In the genomic region with DNA sequence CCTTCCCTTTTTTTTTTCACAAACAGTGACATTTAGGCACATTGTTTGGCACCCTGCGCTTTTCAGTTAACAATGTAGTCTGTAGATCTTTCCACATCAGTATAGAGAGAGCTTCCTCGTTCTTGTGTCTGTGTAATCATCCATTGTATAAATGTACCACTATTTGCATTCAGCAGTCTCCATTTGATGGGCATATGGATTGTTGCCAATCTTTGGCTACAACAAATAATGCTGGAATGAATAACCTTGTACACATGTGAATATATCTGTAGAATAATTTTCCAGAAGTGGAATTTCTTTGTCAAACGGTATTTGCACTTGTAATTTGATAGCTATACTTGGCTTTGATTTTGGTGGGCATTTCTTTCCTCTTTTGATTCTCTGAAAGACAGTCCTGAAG, we compare ENCODE assay signal across 19 cellular contexts.
"Had no signal": no experiment of that assay in that cellular context is flagged by ENCODE, and none has a peak within 500 bp of the region (broad histone marks: within the 10 kb centered on the region; RNA-seq: fewer than 3 reads in every experiment).

No MANE protein-coding gene starts in this region.

- H3K27ac ChIP-seq: brain microvascular endothelial cell, colonic mucosa, lower lobe of right lung, sigmoid colon had no signal

- DNase-seq: activated CD4-positive, alpha-beta T cell treated with anti-CD3 and anti-CD28 coated beads, Interleukin-2, amount 50 U/mL, for 1 hour; activated CD4-positive, CD25-positive, alpha-beta regulatory T cell treated with anti-CD3 and anti-CD28 coated beads, Interleukin-2, amount 50 U/mL, for 72 hours; activated CD8-positive, alpha-beta memory T cell treated with anti-CD3 and anti-CD28 coated beads, Interleukin-2, amount 50 U/mL, for 4 hours; activated naive CD4-positive, alpha-beta T cell treated with anti-CD3 and anti-CD28 coated beads for 36 hours; activated T-cell treated with anti-CD3 and anti-CD28 coated beads, Interleukin-2, amount 50 U/mL, for 4 hours; brain microvascular endothelial cell; colonic mucosa; erythroblast; foreskin melanocyte; glutamatergic neuron; hippocampal formation; islet precursor cell; left colon; lower lobe of right lung; sigmoid colon; stimulated activated CD4-positive, alpha-beta T cell treated with anti-CD3 and anti-CD28 coated beads, Interleukin-4, amount 100 ng/mL, for 4 hours; stimulated activated naive B cell treated with anti-CD40 and anti-IgM and Interleukin-4, amounts not matched to agents 10 μg/mL and 1 μg/mL and 100 μg/mL, for 72 hours; T1000 had no signal

- ATAC-seq: activated T-cell treated with anti-CD3 and anti-CD28 coated beads, Interleukin-2, amount 50 U/mL, for 4 hours; left colon; lower lobe of right lung; natural killer cell treated with Interleukin-12 subunit alpha and Interleukin-12 subunit beta and Interleukin-15 and Interleukin-18, amount 100 ng/mL, for 72 hours had no signal
